In genomic region chr3:14957163-14957562, GRCh38 we compare ENCODE assay signal across 20 cellular contexts.
"Had no signal": no experiment of that assay in that cellular context is flagged by ENCODE, and none has a peak within 500 bp of the region (broad histone marks: within the 10 kb centered on the region; RNA-seq: fewer than 3 reads in every experiment).

No MANE protein-coding gene starts in this region.

- H3K4me2 ChIP-seq: neural progenitor cell had no signal

- H3K4me3 ChIP-seq: adrenal gland, left ventricle myocardium inferior, neural progenitor cell, psoas muscle, suprapubic skin, transverse colon, vagina had no signal

- H3K27ac ChIP-seq: adrenal gland, left ventricle myocardium inferior, neural progenitor cell, psoas muscle, suprapubic skin, transverse colon, vagina had no signal

- H3K27me3 ChIP-seq: adrenal gland, neural progenitor cell, suprapubic skin, transverse colon, vagina had no signal

- DNase-seq: activated CD4-positive, alpha-beta T cell treated with anti-CD3 and anti-CD28 coated beads, Interleukin-2, amount 10 ng/mL, durations not matched to agents 24 days and 14 days; activated CD8-positive, alpha-beta T cell treated with anti-CD3 and anti-CD28 coated beads for 36 hours; activated naive CD4-positive, alpha-beta T cell treated with anti-CD3 and anti-CD28 coated beads for 36 hours; activated T-cell treated with anti-CD3 and anti-CD28 coated beads, Interleukin-2, amount 50 U/mL, for 1 hour; adrenal gland; cerebellar nuclear complex; effector CD4-positive, alpha-beta T cell; head of caudate nucleus; left ventricle myocardium inferior; mammary epithelial cell; naive B cell; psoas muscle; right cardiac atrium; stimulated activated CD4-positive, alpha-beta T cell treated with anti-CD3 and anti-CD28 coated beads, Interleukin-2, amount 100 ng/mL, for 48 hours; stimulated activated naive CD8-positive, alpha-beta T cell treated with anti-CD3 and anti-CD28 coated beads, Interleukin-15, amount 100 ng/mL, for 72 hours; T-helper 9 cell; transverse colon had no signal

- H3K36me3 ChIP-seq: adrenal gland, transverse colon, vagina had no signal

- H3K27me3 Mint-ChIP-seq: activated CD4-positive, alpha-beta T cell treated with anti-CD3 and anti-CD28 coated beads, Interleukin-2, amount 10 ng/mL, durations not matched to agents 24 days and 14 days; activated CD8-positive, alpha-beta T cell treated with anti-CD3 and anti-CD28 coated beads for 36 hours; naive B cell; stimulated activated naive CD8-positive, alpha-beta T cell treated with anti-CD3 and anti-CD28 coated beads, Interleukin-15, amount 100 ng/mL, for 72 hours had no signal

- H3K4me3 Mint-ChIP-seq: activated CD4-positive, alpha-beta T cell treated with anti-CD3 and anti-CD28 coated beads, Interleukin-2, amount 10 ng/mL, durations not matched to agents 24 days and 14 days; activated CD8-positive, alpha-beta T cell treated with anti-CD3 and anti-CD28 coated beads for 36 hours; activated naive CD4-positive, alpha-beta T cell treated with anti-CD3 and anti-CD28 coated beads for 36 hours; neural progenitor cell; stimulated activated naive CD8-positive, alpha-beta T cell treated with anti-CD3 and anti-CD28 coated beads, Interleukin-15, amount 100 ng/mL, for 72 hours had no signal

- H2AFZ ChIP-seq: neural progenitor cell had no signal

- ATAC-seq: activated CD8-positive, alpha-beta T cell treated with anti-CD3 and anti-CD28 coated beads for 36 hours; psoas muscle; right cardiac atrium; stimulated activated naive CD8-positive, alpha-beta T cell treated with anti-CD3 and anti-CD28 coated beads, Interleukin-15, amount 100 ng/mL, for 72 hours had no signal

- H3K9me3 Mint-ChIP-seq: activated CD4-positive, alpha-beta T cell treated with anti-CD3 and anti-CD28 coated beads, Interleukin-2, amount 10 ng/mL, durations not matched to agents 24 days and 14 days; activated CD8-positive, alpha-beta T cell treated with anti-CD3 and anti-CD28 coated beads for 36 hours; activated naive CD4-positive, alpha-beta T cell treated with anti-CD3 and anti-CD28 coated beads for 36 hours; naive B cell; neural progenitor cell; stimulated activated naive CD8-positive, alpha-beta T cell treated with anti-CD3 and anti-CD28 coated beads, Interleukin-15, amount 100 ng/mL, for 72 hours had no signal

- H3K9ac ChIP-seq: neural progenitor cell had no signal

- H3K9me3 ChIP-seq: adrenal gland, left ventricle myocardium inferior, psoas muscle, suprapubic skin, transverse colon, vagina had no signal

- H3K27ac Mint-ChIP-seq: activated CD4-positive, alpha-beta T cell treated with anti-CD3 and anti-CD28 coated beads, Interleukin-2, amount 10 ng/mL, durations not matched to agents 24 days and 14 days; neural progenitor cell had no signal
